In the genomic region with DNA sequence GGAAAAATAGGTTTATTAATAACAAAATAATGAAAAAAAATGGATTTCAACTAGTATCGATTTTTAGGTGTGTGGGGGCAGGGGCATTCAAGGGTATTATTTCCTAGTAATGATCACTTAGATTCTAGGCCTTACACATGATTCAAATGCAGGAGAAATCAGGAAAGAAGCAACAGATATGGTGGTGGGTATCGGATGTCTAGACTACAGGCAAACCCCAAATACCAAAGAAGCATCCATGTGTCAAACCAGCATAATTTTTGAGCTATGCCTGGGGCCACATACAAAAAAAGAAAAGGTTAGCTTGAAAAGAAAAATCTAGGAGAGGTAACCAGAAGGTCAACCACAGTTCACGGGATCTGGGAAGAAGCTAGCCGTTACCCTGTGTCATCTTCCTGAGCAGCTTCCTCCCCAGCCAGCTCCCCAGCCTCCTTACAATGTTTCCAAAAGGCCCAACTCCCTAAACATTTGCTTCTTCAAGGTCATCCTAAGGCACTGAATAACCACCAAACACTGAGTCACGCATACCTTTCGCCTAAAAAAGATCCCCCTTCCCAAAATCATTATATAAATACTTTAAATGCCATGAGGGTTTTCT, we compare ENCODE assay signal across 8 cellular contexts. TPM values are rescaled to one million over a fixed set of nuclear protein-coding genes. Genes with fewer than 3 reads are reported as not detected.
DNase-seq lines count a peak whose midpoint lies in the region; ATAC-seq, FAIRE-seq and TF ChIP-seq lines count a peak whose summit lies in the region.

No MANE protein-coding gene starts in this region.

- POLR2A ChIA-PET in HepG2 (lab: Yijun Ruan, JAX): no interaction called here

- TF ChIP-seq RAD21 in HepG2 (CRISPR knock-in tag; IDR thresholded peaks at IDR 0.05): no peak

- H3K4me1 Mint-ChIP-seq in type B pancreatic cell (ENCODE audit: unreplicated experiment): peaks cover 39% of the 10 kb centered on the region

- peaks cover 21% of the 10 kb centered on the region for H3K36me3 Mint-ChIP-seq in type B pancreatic cell

- DNase-seq in HepG2 (ENCODE audit: low spot score): no peak
- DNase-seq in right lobe of liver: no peak
- DNase-seq in WERI-Rb-1: no peak
- DNase-seq in type B pancreatic cell (ENCODE audit: extremely low spot score, unreplicated experiment): no peak
- DNase-seq in NCI-H2029 treated with DMSO at 0.1 percent for 48 hours (lab: John Stamatoyannopoulos, UW): no peak
- no peak for DNase-seq in NCI-H1092 (lab: John Stamatoyannopoulos, UW)

- no peak overlapping the region for H2AFZ ChIP-seq in HepG2 (ENCODE audit: low read length)

- 32% methylated on average over 6 of the region's 6 CpGs for WGBS in HepG2 (ENCODE audit: low lambda C conversion rate)
- 70% methylated on average over 4 of the region's 6 CpGs for WGBS in right lobe of liver (ENCODE audit: insufficient coverage, low coverage, low lambda C conversion rate, missing lambda C conversion rate)

- TF ChIP-seq POLR2A in HepG2 (IDR thresholded peaks at IDR 0.05; ENCODE audit: insufficient read depth in 1 of 2, low read depth in 2 of 2, low read length in 2 of 2): 0 out of 4 replicates have a peak, but pooled peaks of 1 of the 2 experiments have one; percentile 35
- TF ChIP-seq POLR2A in right lobe of liver (IDR thresholded peaks at IDR 0.05): no peak

- peak overlapping the region; percentile 96 for H3K4me3 Mint-ChIP-seq in type B pancreatic cell

- H3K4me3 ChIP-seq in HepG2 (replicated peaks in 1 of 3; ENCODE audit: insufficient read depth in 1 of 3, low read depth in 2 of 3, low read length in 3 of 3) (peak overlapping the region; percentile 73 to 88 (median 80)), right lobe of liver (no peak overlapping the region), WERI-Rb-1 (ENCODE audit: low read depth, low read length) (peak overlapping the region; percentile 83), iPS-18c (ENCODE audit: insufficient read depth, low read depth, low read length) (peak overlapping the region; percentile 94)

- peaks cover 7% of the 10 kb centered on the region for H3K27me3 Mint-ChIP-seq in type B pancreatic cell

- peak overlapping the region; percentile 98 for H3K27ac Mint-ChIP-seq in type B pancreatic cell

- peak overlapping the region; percentile 91 for H3K4me2 ChIP-seq in HepG2 (ENCODE audit: low read depth, low read length)

- H3K9me3 Mint-ChIP-seq in type B pancreatic cell: no peaks in the 10 kb centered on the region

- in situ Hi-C loops in HepG2 (cut with HindIII; ENCODE audit: extremely low pct_ligation_motif_present, low pct_unique_long_range_greater_than_20kb): no loop called here

- H3K36me3 ChIP-seq in HepG2 (replicated peaks in 1 of 2; ENCODE audit: control insufficient read depth in 1 of 2, insufficient read depth in 2 of 2, low read length in 2 of 2) (no peaks in the 10 kb centered on the region; a peak in 1 of 5 replicates), right lobe of liver (no peaks in the 10 kb centered on the region), WERI-Rb-1 (peaks cover 16% of the 10 kb centered on the region)

- intact Hi-C loops in HepG2 (cut with micrococcal nuclease; ENCODE audit: unreplicated experiment): no loop called here
- intact Hi-C loops in right lobe of liver (cut with DNase I): no loop called here

- TF ChIP-seq CTCF in HepG2 (CRISPR knock-in tag; IDR thresholded peaks at IDR 0.05) (no peak), right lobe of liver (IDR thresholded peaks at IDR 0.05) (no peak), WERI-Rb-1 (IDR thresholded peaks at IDR 0.05; ENCODE audit: low read depth, low read length) (no peak), type B pancreatic cell (conservative IDR thresholded peaks at IDR 0.05) (no peak)

- no TSS peak for BruUV-seq in HepG2 (replicated peaks; lab: Mats Ljungman, UMichigan)

- TF ChIP-seq EP300 in HepG2 (IDR thresholded peaks at IDR 0.05; ENCODE audit: low read depth in 2 of 2, low read length in 2 of 2): no peak
- TF ChIP-seq EP300 in HepG2 (CRISPR knock-in tag; IDR thresholded peaks at IDR 0.05; ENCODE audit: borderline replicate concordance): no peak

- H3K4me1 ChIP-seq in HepG2 (ENCODE audit: insufficient read depth, low read length): peaks cover 64% of the 10 kb centered on the region
- H3K4me1 ChIP-seq in right lobe of liver: peaks cover 0 to 3% (median 0%) of the 10 kb centered on the region in 4 donors

- H3K27me3 ChIP-seq in HepG2 (ENCODE audit: control insufficient read depth in 1 of 2, insufficient read depth in 2 of 2, low read length in 2 of 2): no peaks in the 10 kb centered on the region; a peak in 1 of 5 replicates
- no peaks in the 10 kb centered on the region for H3K27me3 ChIP-seq in right lobe of liver
- no peaks in the 10 kb centered on the region for H3K27me3 ChIP-seq in WERI-Rb-1 (ENCODE audit: insufficient read depth, low read depth, severe bottlenecking)

- CTCF ChIA-PET in HepG2 (lab: Yijun Ruan, JAX; ENCODE audit: low intra/inter-chr PET ratio, low total read pairs): no interaction called here

- FAIRE-seq in HepG2 (lab: Jason Lieb, UNC): no peak

- H3K79me2 ChIP-seq in HepG2 (ENCODE audit: insufficient read depth, low read length): peaks cover 81% of the 10 kb centered on the region

- no peak for ATAC-seq in HepG2
- no peak for ATAC-seq in right lobe of liver
- ATAC-seq in GM18907 (IDR thresholded peaks at IDR 0.05; ENCODE audit: unreplicated experiment): no peak

- peaks cover 59% of the 10 kb centered on the region for H4K20me1 ChIP-seq in HepG2 (ENCODE audit: insufficient read depth, low read length)

- no peaks in the 10 kb centered on the region for H3K9me3 ChIP-seq in HepG2 (ENCODE audit: low read length)
- no peaks in the 10 kb centered on the region for H3K9me3 ChIP-seq in right lobe of liver
- no peaks in the 10 kb centered on the region for H3K9me3 ChIP-seq in WERI-Rb-1 (ENCODE audit: severe bottlenecking)
- H3K9me3 ChIP-seq in iPS-18c (ENCODE audit: control insufficient read depth, insufficient read depth, low read length): peaks cover 3% of the 10 kb centered on the region

- H3K9ac ChIP-seq in HepG2 (ENCODE audit: insufficient read depth, low read depth, low read length): peak overlapping the region; percentile 93

- H3K27ac ChIP-seq in HepG2 (ENCODE audit: extremely low read length, insufficient read depth, low read length) (peak overlapping the region; percentile 86), right lobe of liver (no peak overlapping the region), WERI-Rb-1 (peak overlapping the region; percentile 88)

TF ChIP-seq in HepG2, 621 proteins besides CTCF, POLR2A, EP300 and RAD21:
- TF ChIP-seq RBFOX2 (IDR thresholded peaks at IDR 0.05; ENCODE audit: low read depth, low read length): peak; percentile 23; the same call in 1 of the 2 replicates
- TF ChIP-seq, protein P1, sequence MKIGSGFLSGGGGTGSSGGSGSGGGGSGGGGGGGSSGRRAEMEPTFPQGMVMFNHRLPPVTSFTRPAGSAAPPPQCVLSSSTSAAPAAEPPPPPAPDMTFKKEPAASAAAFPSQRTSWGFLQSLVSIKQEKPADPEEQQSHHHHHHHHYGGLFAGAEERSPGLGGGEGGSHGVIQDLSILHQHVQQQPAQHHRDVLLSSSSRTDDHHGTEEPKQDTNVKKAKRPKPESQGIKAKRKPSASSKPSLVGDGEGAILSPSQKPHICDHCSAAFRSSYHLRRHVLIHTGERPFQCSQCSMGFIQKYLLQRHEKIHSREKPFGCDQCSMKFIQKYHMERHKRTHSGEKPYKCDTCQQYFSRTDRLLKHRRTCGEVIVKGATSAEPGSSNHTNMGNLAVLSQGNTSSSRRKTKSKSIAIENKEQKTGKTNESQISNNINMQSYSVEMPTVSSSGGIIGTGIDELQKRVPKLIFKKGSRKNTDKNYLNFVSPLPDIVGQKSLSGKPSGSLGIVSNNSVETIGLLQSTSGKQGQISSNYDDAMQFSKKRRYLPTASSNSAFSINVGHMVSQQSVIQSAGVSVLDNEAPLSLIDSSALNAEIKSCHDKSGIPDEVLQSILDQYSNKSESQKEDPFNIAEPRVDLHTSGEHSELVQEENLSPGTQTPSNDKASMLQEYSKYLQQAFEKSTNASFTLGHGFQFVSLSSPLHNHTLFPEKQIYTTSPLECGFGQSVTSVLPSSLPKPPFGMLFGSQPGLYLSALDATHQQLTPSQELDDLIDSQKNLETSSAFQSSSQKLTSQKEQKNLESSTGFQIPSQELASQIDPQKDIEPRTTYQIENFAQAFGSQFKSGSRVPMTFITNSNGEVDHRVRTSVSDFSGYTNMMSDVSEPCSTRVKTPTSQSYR (CRISPR knock-in tag; IDR thresholded peaks at IDR 0.05; ENCODE audit: borderline replicate concordance): 0 out of 2 replicates have a peak, but pooled peaks have one; percentile 14
- TF ChIP-seq ARNT2 (CRISPR knock-in tag; IDR thresholded peaks at IDR 0.05; ENCODE audit: low read depth): no peak
- peak; percentile 71 for TF ChIP-seq RBM22 (optimal IDR thresholded peaks at IDR 0.05; ENCODE audit: low read length)
- TF ChIP-seq SPEN (CRISPR knock-in tag; IDR thresholded peaks at IDR 0.05; ENCODE audit: low read depth): no peak
TF ChIP-seq in HepG2: peak in this region for 3.

RNA-seq across cellular contexts. Expression of a gene that starts 3.2 kb away (rescaled TPM):
- 97.8 and 132 TPM in 2 replicates for total RNA-seq in HepG2 (2016; rRNA removed; fragmentation: Illumina TruSeq; extraction: Trizol)
- total RNA-seq in HepG2 (2016; cell fraction: cytosol; rRNA removed; fragmentation: Illumina TruSeq; extraction: Trizol; ENCODE audit: low read depth): 22.6 and 27.1 TPM in 2 replicates
- 99.7 and 134 TPM in 2 replicates for total RNA-seq in HepG2 (2016; cell fraction: insoluble cytoplasmic fraction; rRNA removed; fragmentation: Illumina TruSeq; extraction: Trizol)
- 62.6 and 68.2 TPM in 2 replicates for total RNA-seq in HepG2 (2016; cell fraction: membrane; rRNA removed; fragmentation: Illumina TruSeq; extraction: Trizol)
- 46.7 and 57.7 TPM in 2 replicates for total RNA-seq in HepG2 (2016; cell fraction: nucleus; rRNA removed; fragmentation: Illumina TruSeq; extraction: Trizol)
- 36.8 and 54.6 TPM in 2 replicates for polyA plus RNA-seq in HepG2 (2011; rRNA removed)
- 24.7 and 38.2 TPM in 2 replicates for polyA plus RNA-seq in HepG2 (2011; cell fraction: cytosol; rRNA removed)
- polyA plus RNA-seq in HepG2 (2011; cell fraction: nucleus; rRNA removed): 17.1 and 19.0 TPM in 2 replicates
- 60.8 and 80.1 TPM in 2 replicates for polyA plus RNA-seq in HepG2 (2012)
- 8.1 and 9.8 TPM in 2 replicates for polyA plus RNA-seq in HepG2 (2016; cell fraction: cytosol; fragmentation: Illumina TruSeq; extraction: Trizol; ENCODE audit: low read depth)
- polyA plus RNA-seq in HepG2 (2016; cell fraction: insoluble cytoplasmic fraction; fragmentation: Illumina TruSeq; extraction: Trizol; ENCODE audit: low read depth): 133 and 138 TPM in 2 replicates
- polyA plus RNA-seq in HepG2 (2016; cell fraction: membrane; fragmentation: Illumina TruSeq; extraction: Trizol; ENCODE audit: low read depth): 34.0 and 34.6 TPM in 2 replicates
- 59.8 and 60.8 TPM in 2 replicates for polyA plus RNA-seq in HepG2 (2016; cell fraction: nucleus; fragmentation: Illumina TruSeq; extraction: Trizol; ENCODE audit: insufficient read depth, low read depth)
- polyA minus RNA-seq in HepG2 (2011; rRNA and poly(A)+ RNA removed; ENCODE audit: low replicate concordance): 24.4 and 32.5 TPM in 2 replicates
- 51.2 and 59.7 TPM in 2 replicates for polyA minus RNA-seq in HepG2 (2011; cell fraction: cytosol; rRNA and poly(A)+ RNA removed)
- polyA minus RNA-seq in HepG2 (2011; cell fraction: nucleus; rRNA and poly(A)+ RNA removed): 68.4 and 72.5 TPM in 2 replicates
- 10 to 100 TPM in 2 of 6 experiments, 1 to 10 TPM in 4; 1.6 to 21.9 (median 8.2) TPM for total RNA-seq in right lobe of liver
- 154 and 285 TPM in 2 replicates for total RNA-seq in type B pancreatic cell (ENCODE audit: low replicate concordance)

Comparison
In these comparisons a context has a peak if more than half of its experiments do, and no peak if none do; other contexts are left out.
1. H3K27ac ChIP-seq: peak in HepG2 (single experiment) and WERI-Rb-1 (single experiment); none in right lobe of liver (0 of 3).
2. H3K4me3 ChIP-seq: peak in HepG2 (3 of 3), WERI-Rb-1 (single experiment) and iPS-18c (single experiment); none in right lobe of liver (0 of 3).